9 cellular contexts compared by ENCODE assay signal in genomic region chr12:4027412-4027811, GRCh38.
DNase-seq lines count a peak whose midpoint lies in the region; ATAC-seq and TF ChIP-seq lines count a peak whose summit lies in the region.
"Had no signal": no experiment of that assay in that cellular context is flagged by ENCODE, and none has a peak within 500 bp of the region (broad histone marks: within the 10 kb centered on the region; RNA-seq: fewer than 3 reads in every experiment).

No MANE protein-coding gene starts in this region.

- no peaks in the 10 kb centered on the region for H3K9me2 ChIP-seq in PC-3 (replicated peaks; ENCODE audit: low read length)

- ATAC-seq in activated T-helper 17 cell treated with anti-CD3 and anti-CD28 coated beads, Interleukin-2, amount 50 U/mL, for 72 hours (replicated peaks) = peak; percentile 45
- ATAC-seq in natural killer cell (peak; percentile 56 to 78 (median 63)), PC-3 (no peak), HG02763 (IDR thresholded peaks at IDR 0.05; ENCODE audit: unreplicated experiment) (no peak), GM21723 (IDR thresholded peaks at IDR 0.05; ENCODE audit: unreplicated experiment) (no peak)

- CTCF ChIA-PET in PC-3 (lab: Charles Lee) = no interaction called here

- no peak overlapping the region for H3K27ac ChIP-seq in PC-3 (ENCODE audit: low read length)

- no peak overlapping the region for H2AFZ ChIP-seq in PC-3 (ENCODE audit: low read length)

- H3K79me2 ChIP-seq in PC-3 (ENCODE audit: low read length) = no peaks in the 10 kb centered on the region

- H3K27me3 ChIP-seq in PC-3 (ENCODE audit: low read length) = peaks cover 6% of the 10 kb centered on the region; the same call in 1 of the 2 replicates

- H3F3A ChIP-seq in PC-3 (ENCODE audit: low read length, unreplicated experiment) = no peaks in the 10 kb centered on the region

- H3K4me3 ChIP-seq in PC-3 (ENCODE audit: low read length) = no peak overlapping the region

- H3K4me3 Mint-ChIP-seq in activated T-helper 17 cell treated with anti-CD3 and anti-CD28 coated beads, Interleukin-2, amount 50 U/mL, for 72 hours = peak overlapping the region; percentile 54
- peak overlapping the region; percentile 17 for H3K4me3 Mint-ChIP-seq in natural killer cell
- H3K4me3 Mint-ChIP-seq: HFFc6 had no signal

- TF ChIP-seq CTCF in natural killer cell (IDR thresholded peaks at IDR 0.05) (no peak), PC-3 (conservative IDR thresholded peaks at IDR 0.05; ENCODE audit: low read depth, low read length) (no peak)

- H3K4me2 ChIP-seq in PC-3 (ENCODE audit: low read length) = no peak overlapping the region

- peak; percentile 43 for DNase-seq in T follicular helper cell (ENCODE audit: low read depth)
- no peak for DNase-seq in natural killer cell
- DNase-seq in stimulated activated CD8-positive, alpha-beta memory T cell treated with anti-CD3 and anti-CD28 coated beads, Interleukin-7, amount 100 ng/mL, for 4 hours (ENCODE audit: low read depth in 2 of 2) = peak; percentile 78 to 87
- no peak for DNase-seq in PC-3
- no peak for DNase-seq in NCI-H2227 (lab: John Stamatoyannopoulos, UW; ENCODE audit: unreplicated experiment)
- DNase-seq: HFFc6 had no signal

- H3K36me3 ChIP-seq in PC-3 (ENCODE audit: low read depth, low read length) = no peaks in the 10 kb centered on the region

- peaks cover 6% of the 10 kb centered on the region for H3K4me1 ChIP-seq in PC-3 (ENCODE audit: insufficient read depth, low read length)

- H3K9ac ChIP-seq in PC-3 (ENCODE audit: low read length) = no peak overlapping the region

- POLR2A ChIA-PET in PC-3 (lab: Charles Lee; ENCODE audit: unreplicated experiment) = no interaction called here

- no peak overlapping the region for H3K27ac Mint-ChIP-seq in activated T-helper 17 cell treated with anti-CD3 and anti-CD28 coated beads, Interleukin-2, amount 50 U/mL, for 72 hours
- H3K27ac Mint-ChIP-seq in natural killer cell = peak overlapping the region in 1 of 2 donors; percentile 20
- H3K27ac Mint-ChIP-seq: HFFc6 had no signal

- intact Hi-C loops in natural killer cell (cut with micrococcal nuclease) (no loop called here), PC-3 (cut with micrococcal nuclease) (no loop called here)

- peaks cover 28% of the 10 kb centered on the region for H3K4me1 Mint-ChIP-seq in activated T-helper 17 cell treated with anti-CD3 and anti-CD28 coated beads, Interleukin-2, amount 50 U/mL, for 72 hours
- H3K4me1 Mint-ChIP-seq in natural killer cell = peaks cover 25 to 28% of the 10 kb centered on the region in 2 donors

- no TSS peak for BruUV-seq in PC-3 (replicated peaks; lab: Mats Ljungman, UMichigan)

- no peaks in the 10 kb centered on the region for H3K36me3 Mint-ChIP-seq in activated T-helper 17 cell treated with anti-CD3 and anti-CD28 coated beads, Interleukin-2, amount 50 U/mL, for 72 hours (ENCODE audit: low read depth)
- H3K36me3 Mint-ChIP-seq in natural killer cell = no peaks in the 10 kb centered on the region

- H3K9me3 ChIP-seq in PC-3 (ENCODE audit: low read length) = no peaks in the 10 kb centered on the region

- no peaks in the 10 kb centered on the region for H3K9me3 Mint-ChIP-seq in activated T-helper 17 cell treated with anti-CD3 and anti-CD28 coated beads, Interleukin-2, amount 50 U/mL, for 72 hours
- H3K9me3 Mint-ChIP-seq in natural killer cell = no peaks in the 10 kb centered on the region
- H3K9me3 Mint-ChIP-seq: HFFc6 had no signal

- no peaks in the 10 kb centered on the region for H4K20me1 ChIP-seq in PC-3 (ENCODE audit: low read length)

- H3K27me3 Mint-ChIP-seq in activated T-helper 17 cell treated with anti-CD3 and anti-CD28 coated beads, Interleukin-2, amount 50 U/mL, for 72 hours = no peaks in the 10 kb centered on the region
- peaks cover 9 to 13% of the 10 kb centered on the region in 2 donors for H3K27me3 Mint-ChIP-seq in natural killer cell (ENCODE audit: low read depth in 2 of 2)

Comparison
In these comparisons a context has a peak if more than half of its experiments do, and no peak if none do; other contexts are left out.
1. DNase-seq: peak in T follicular helper cell (single experiment) and stimulated activated CD8-positive, alpha-beta memory T cell treated with anti-CD3 and anti-CD28 coated beads, Interleukin-7, amount 100 ng/mL, for 4 hours (2 of 2); none in natural killer cell (single experiment), PC-3 (single experiment) and NCI-H2227 (single experiment).
2. ATAC-seq: peak in activated T-helper 17 cell treated with anti-CD3 and anti-CD28 coated beads, Interleukin-2, amount 50 U/mL, for 72 hours (single experiment) and natural killer cell (3 of 3); none in PC-3 (single experiment), HG02763 (single experiment) and GM21723 (single experiment).